ENCODE assay signal across 9 cellular contexts in the genomic region with DNA sequence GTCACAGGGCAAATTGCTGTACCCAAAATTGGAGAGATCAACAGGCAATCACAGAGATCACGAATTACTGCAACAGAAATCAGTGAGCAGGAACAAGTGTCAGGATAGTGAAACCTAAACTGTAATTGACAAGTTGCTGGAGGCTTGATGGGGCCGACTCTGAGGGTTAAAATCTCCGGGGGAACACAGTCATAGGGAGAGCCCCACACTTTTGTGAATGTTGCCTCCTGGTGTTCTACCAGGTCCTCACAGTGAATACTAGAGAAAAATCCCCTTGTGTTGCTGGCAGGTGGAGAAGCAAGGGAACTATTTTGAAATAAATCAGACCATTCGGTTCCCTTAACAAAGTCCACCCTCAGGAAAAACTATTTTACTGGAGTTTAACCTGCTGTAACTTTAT.
DNase-seq lines count a peak whose midpoint lies in the region; ATAC-seq, FAIRE-seq and TF ChIP-seq lines count a peak whose summit lies in the region.
"Had no signal": no experiment of that assay in that cellular context is flagged by ENCODE, and none has a peak within 500 bp of the region (broad histone marks: within the 10 kb centered on the region; RNA-seq: fewer than 3 reads in every experiment).

No MANE protein-coding gene starts in this region.

- H3K9me2 ChIP-seq in PC-9 (ENCODE audit: insufficient read depth): no peaks in the 10 kb centered on the region; the same call in 1 of the 2 replicates

- BruUV-seq in PC-9 (replicated peaks; lab: Mats Ljungman, UMichigan): no TSS peak

- ATAC-seq in HG02798 (IDR thresholded peaks at IDR 0.05; ENCODE audit: poor library complexity, unreplicated experiment): peak; percentile 96

- H3K79me2 ChIP-seq in PC-9 (ENCODE audit: low read depth): no peaks in the 10 kb centered on the region

- 0 out of 2 replicates have a peak, but pooled peaks have one; percentile 20 for TF ChIP-seq CTCF in PC-9 (conservative IDR thresholded peaks at IDR 0.05)

- H4K20me1 ChIP-seq in PC-9 (ENCODE audit: insufficient read depth): no peaks in the 10 kb centered on the region

- no peak overlapping the region for H3K4me3 ChIP-seq in PC-9

- peak; percentile 2 for DNase-seq in stimulated activated naive CD4-positive, alpha-beta T cell treated with Interleukin-2 at 50 U/mL for 16 hours (lab: John Stamatoyannopoulos, UW)
- DNase-seq in stimulated activated naive CD4-positive, alpha-beta T cell (lab: John Stamatoyannopoulos, UW): no peak
- DNase-seq in PC-9 (no peak), DMS53 (lab: John Stamatoyannopoulos, UW) (no peak), HTR-8/SVneo (ENCODE audit: insufficient read length, low spot score) (no peak), SW 1271 (lab: John Stamatoyannopoulos, UW) (no peak), NCI-H1092 treated with DMSO at 0.1 percent for 48 hours (lab: John Stamatoyannopoulos, UW) (no peak)
- DNase-seq: GF-D8 had no signal

- CTCF ChIA-PET in PC-9 (lab: Charles Lee): no interaction called here

- POLR2A ChIA-PET in PC-9 (lab: Charles Lee; ENCODE audit: unreplicated experiment): no interaction called here

- H2AFZ ChIP-seq in PC-9: peak overlapping the region; percentile 61; the same call in 1 of the 2 replicates

- H3K27me3 ChIP-seq in PC-9 (ENCODE audit: insufficient read depth, low read depth): no peaks in the 10 kb centered on the region

- no peak for FAIRE-seq in HTR-8/SVneo (lab: Jason Lieb, UNC)

- H3K4me1 ChIP-seq in PC-9 (replicated peaks; ENCODE audit: insufficient read depth): no peaks in the 10 kb centered on the region

- intact Hi-C loops in PC-9 (cut with micrococcal nuclease; ENCODE audit: unreplicated experiment): no loop called here

- no peaks in the 10 kb centered on the region for H3K36me3 ChIP-seq in PC-9 (ENCODE audit: low read depth)

- H3K9me3 ChIP-seq in PC-9 (ENCODE audit: insufficient read depth, low read depth): peaks cover 8% of the 10 kb centered on the region; the same call in 1 of the 2 replicates

- no peak overlapping the region for H3K4me2 ChIP-seq in PC-9

- H3F3A ChIP-seq in PC-9 (ENCODE audit: insufficient read depth, low read depth): no peaks in the 10 kb centered on the region

- H3K27ac ChIP-seq in PC-9: no peak overlapping the region
